8 cellular contexts compared by ENCODE assay signal in genomic region chr19:42269518-42270345, GRCh38. TPM values are rescaled to one million over a fixed set of nuclear protein-coding genes. Genes with fewer than 3 reads are reported as not detected.
DNase-seq lines count a peak whose midpoint lies in the region; ATAC-seq and TF ChIP-seq lines count a peak whose summit lies in the region.

No MANE protein-coding gene starts in this region.

- intact Hi-C loops in right lobe of liver (cut with DNase I): no loop called here

- no peak for TF ChIP-seq POLR2A in right lobe of liver (IDR thresholded peaks at IDR 0.05)
- no peak for TF ChIP-seq POLR2A in tibial nerve (IDR thresholded peaks at IDR 0.05)

- peaks cover 0 to 25% (median 8%) of the 10 kb centered on the region in 4 donors for H3K36me3 ChIP-seq in right lobe of liver
- peaks cover 0 to 33% (median 17%) of the 10 kb centered on the region in 3 donors for H3K36me3 ChIP-seq in tibial nerve

- no peak for TF ChIP-seq EP300 in tibial nerve (IDR thresholded peaks at IDR 0.05)

- in situ Hi-C loops in astrocyte of the spinal cord (cut with HindIII; ENCODE audit: low sequenced_read_pairs): no loop called here

- ATAC-seq in right lobe of liver (no peak), GM19324 (IDR thresholded peaks at IDR 0.05; ENCODE audit: low FRiP score, unreplicated experiment) (no peak)

- H3K9me3 ChIP-seq in right lobe of liver (no peaks in the 10 kb centered on the region), tibial nerve (no peaks in the 10 kb centered on the region)

- no peaks in the 10 kb centered on the region for H3K27me3 ChIP-seq in right lobe of liver
- H3K27me3 ChIP-seq in tibial nerve: no peaks in the 10 kb centered on the region

- no peak for TF ChIP-seq CTCF in astrocyte of the spinal cord (IDR thresholded peaks at IDR 0.05; ENCODE audit: low read depth, low read length)
- no peak for TF ChIP-seq CTCF in right lobe of liver (IDR thresholded peaks at IDR 0.05)
- TF ChIP-seq CTCF in tibial nerve (IDR thresholded peaks at IDR 0.05): no peak

- H3K4me3 ChIP-seq in astrocyte of the spinal cord (ENCODE audit: low read depth, low read length) (peak overlapping the region; percentile 81), right lobe of liver (peak overlapping the region; percentile 56 to 62 (median 60)), tibial nerve (peak overlapping the region; percentile 33 to 66 (median 52))

- 18% methylated on average over 6 of the region's 9 CpGs for WGBS in right lobe of liver (ENCODE audit: insufficient coverage, low coverage, low lambda C conversion rate, missing lambda C conversion rate)
- 27 to 31% methylated on average over 9 of the region's 9 CpGs for WGBS in tibial nerve, 2 donors

- peak; percentile 66 for DNase-seq in activated effector memory CD4-positive, alpha-beta T cell treated with anti-CD3 and anti-CD28 coated beads, Interleukin-2, amount 50 U/mL, for 16 hours
- DNase-seq in activated effector memory CD4-positive, alpha-beta T cell treated with Interleukin-2 at 50 U/mL for 16 hours: no peak
- no peak for DNase-seq in astrocyte of the spinal cord (ENCODE audit: low read depth, low spot score)
- peak in 2 of 3 donors; percentile 44 to 60 for DNase-seq in right lobe of liver
- DNase-seq in tibial nerve (ENCODE audit: low spot score in 2 of 2): no peak
- no peak for DNase-seq in AML-193 (lab: John Stamatoyannopoulos, UW)
- no peak for DNase-seq in retina

- H3K4me1 ChIP-seq in right lobe of liver: peaks cover 0 to 11% (median 4%) of the 10 kb centered on the region in 4 donors
- peaks cover 0 to 52% (median 30%) of the 10 kb centered on the region in 4 donors for H3K4me1 ChIP-seq in tibial nerve

- H3K27ac ChIP-seq in right lobe of liver: peak overlapping the region; percentile 88 to 98 (median 89)
- H3K27ac ChIP-seq in tibial nerve: peak overlapping the region; percentile 87 to 100 (median 98)

RNA-seq across cellular contexts. Expression of gene CIC, which starts 0.7 kb away (rescaled TPM):
- total RNA-seq in right lobe of liver (10 to 100 TPM; 19.9 to 53.6 (median 35.2) TPM), tibial nerve (10 to 100 TPM; 27.0 to 74.1 (median 41.3) TPM)

RNA-seq across cellular contexts. Expression of gene ERF, which starts 14.8 kb away (rescaled TPM):
- 10 to 100 TPM; 15.4 to 35.7 (median 30.5) TPM for total RNA-seq in right lobe of liver
- 10 to 100 TPM; 30.4 to 42.6 (median 35.1) TPM for total RNA-seq in tibial nerve

RNA-seq across cellular contexts. Expression of gene GSK3A, which starts 27.3 kb away (rescaled TPM):
- total RNA-seq in right lobe of liver: 10 to 100 TPM; 12.3 to 14.8 (median 13.5) TPM
- 10 to 100 TPM; 24.7 to 34.5 (median 28.3) TPM for total RNA-seq in tibial nerve

RNA-seq across cellular contexts. Expression of gene PRR19, which starts 32.2 kb away (rescaled TPM):
- total RNA-seq in right lobe of liver: under 1 TPM; 0.18 to 0.74 (median 0.21) TPM
- under 1 TPM in 2 of 4 donors, not detected in 2; 0.30 to 0.44 TPM for total RNA-seq in tibial nerve

RNA-seq across cellular contexts. Expression of gene PAFAH1B3, which starts 32.7 kb away (rescaled TPM):
- total RNA-seq in right lobe of liver: 10 to 100 TPM in 1 of 6 experiments, 1 to 10 TPM in 5; 1.6 to 10.6 (median 5.0) TPM
- total RNA-seq in tibial nerve: 1 to 10 TPM; 3.8 to 9.0 (median 8.1) TPM

Comparison
In these comparisons a context has a peak if more than half of its experiments do, and no peak if none do; other contexts are left out.
1. DNase-seq: peak in activated effector memory CD4-positive, alpha-beta T cell treated with anti-CD3 and anti-CD28 coated beads, Interleukin-2, amount 50 U/mL, for 16 hours (single experiment) and right lobe of liver (2 of 3); none in activated effector memory CD4-positive, alpha-beta T cell treated with Interleukin-2 at 50 U/mL for 16 hours (single experiment), astrocyte of the spinal cord (single experiment), tibial nerve (0 of 2), AML-193 (0 of 2) and retina (single experiment).
2. Peak in every context shown above with its lines, with median percentiles within 50 percentile points of each other: H3K4me3 ChIP-seq.